20 cellular contexts compared by ENCODE assay signal in genomic region chr10:111578076-111578475, GRCh38.
DNase-seq lines count a peak whose midpoint lies in the region; ATAC-seq and TF ChIP-seq lines count a peak whose summit lies in the region.
"Had no signal": no experiment of that assay in that cellular context is flagged by ENCODE, and none has a peak within 500 bp of the region (broad histone marks: within the 10 kb centered on the region; RNA-seq: fewer than 3 reads in every experiment).

No MANE protein-coding gene starts in this region.

- no peak for ATAC-seq in GM18909 (IDR thresholded peaks at IDR 0.05; ENCODE audit: poor library complexity, unreplicated experiment)
- ATAC-seq: GM23338 had no signal

- no peaks in the 10 kb centered on the region for H3K9me3 ChIP-seq in esophagus squamous epithelium
- H3K9me3 ChIP-seq in Peyer's patch, result no peaks in the 10 kb centered on the region

- no peak for TF ChIP-seq CTCF in esophagus squamous epithelium (IDR thresholded peaks at IDR 0.05)
- TF ChIP-seq CTCF in Peyer's patch (IDR thresholded peaks at IDR 0.05), result no peak

- H3K27ac ChIP-seq in esophagus squamous epithelium (no peak overlapping the region), Peyer's patch (no peak overlapping the region)

- WGBS in esophagus squamous epithelium, 2 donors, result 15 to 18% methylated on average over 2 to 3 of the region's 3 CpGs

- no peak overlapping the region for H3K4me3 ChIP-seq in esophagus squamous epithelium
- no peak overlapping the region for H3K4me3 ChIP-seq in Peyer's patch
- H3K4me3 ChIP-seq: GM23338 had no signal

- TF ChIP-seq POLR2A in esophagus squamous epithelium (IDR thresholded peaks at IDR 0.05) (no peak), Peyer's patch (IDR thresholded peaks at IDR 0.05) (no peak)

- H3K27me3 ChIP-seq in esophagus squamous epithelium (no peaks in the 10 kb centered on the region), Peyer's patch (no peaks in the 10 kb centered on the region)

- H3K4me1 ChIP-seq in esophagus squamous epithelium, result no peaks in the 10 kb centered on the region
- no peaks in the 10 kb centered on the region for H3K4me1 ChIP-seq in Peyer's patch

- H3K36me3 ChIP-seq in esophagus squamous epithelium, result no peaks in the 10 kb centered on the region
- H3K36me3 ChIP-seq in Peyer's patch, result no peaks in the 10 kb centered on the region

- in situ Hi-C loops in ACHN (cut with HindIII; ENCODE audit: low pct_ligation_motif_present, low pct_unique_long_range_greater_than_20kb, low sequenced_read_pairs), result no loop called here

- intact Hi-C loops in esophagus squamous epithelium (cut with DNase I), result no loop called here

- peak; percentile 67 for DNase-seq in ACHN
- peak; percentile 18 for DNase-seq in GM03348 (ENCODE audit: low spot score)
- peak; percentile 74 for DNase-seq in astrocyte of the hippocampus (ENCODE audit: low read depth, low spot score)
- peak; percentile 66 for DNase-seq in mucosa of gallbladder (ENCODE audit: low spot score)
- no peak for DNase-seq in esophagus squamous epithelium (lab: John Stamatoyannopoulos, UW)
- no peak for DNase-seq in SK-N-DZ (ENCODE audit: low spot score)
- DNase-seq in Peyer's patch, result no peak
- DNase-seq: C1 segment of cervical spinal cord, HCEC 1CT, MM.1S, NCI-H1092 treated with DMSO at 0.1 percent for 48 hours, NCI-H146, NCI-H2029 treated with DMSO at 0.1 percent for 48 hours, NCI-H510A treated with DMSO at 0.1 percent for 48 hours, NCI-H82, OCI-M1, RPMI8226, SHP77 treated with DMSO at 0.1 percent for 48 hours had no signal

Comparison
In these comparisons a context has a peak if more than half of its experiments do, and no peak if none do; other contexts are left out.
1. DNase-seq: peak in ACHN (single experiment), GM03348 (single experiment), astrocyte of the hippocampus (single experiment) and mucosa of gallbladder (single experiment); none in esophagus squamous epithelium (single experiment), SK-N-DZ (single experiment) and Peyer's patch (0 of 3).